ENCODE assay signal across 18 cellular contexts in genomic region chr22:44396021-44396726, GRCh38.
A peak's percentile ranks its signal among the peaks of the same experiment; 100 is the strongest.
DNase-seq lines count a peak whose midpoint lies in the region; ATAC-seq and TF ChIP-seq lines count a peak whose summit lies in the region.
"Had no signal": no experiment of that assay in that cellular context is flagged by ENCODE, and none has a peak within 500 bp of the region (broad histone marks: within the 10 kb centered on the region; RNA-seq: fewer than 3 reads in every experiment).

No MANE protein-coding gene starts in this region.

- no peak overlapping the region for H3K4me3 ChIP-seq in right atrium auricular region
- H3K4me3 ChIP-seq in vagina = no peak overlapping the region
- no peak overlapping the region for H3K4me3 ChIP-seq in MG63
- H3K4me3 ChIP-seq: GM12878, GM23248, thoracic aorta had no signal

- no peaks in the 10 kb centered on the region for H3K27me3 ChIP-seq in right atrium auricular region
- no peaks in the 10 kb centered on the region for H3K27me3 ChIP-seq in vagina
- no peaks in the 10 kb centered on the region for H3K27me3 ChIP-seq in MG63
- H3K27me3 ChIP-seq: neutrophil had no signal

- H3K27ac ChIP-seq in right atrium auricular region (no peak overlapping the region), vagina (no peak overlapping the region)
- H3K27ac ChIP-seq: GM23248, neutrophil, thoracic aorta had no signal

- no peaks in the 10 kb centered on the region for H3K4me1 ChIP-seq in right atrium auricular region
- no peaks in the 10 kb centered on the region for H3K4me1 ChIP-seq in vagina

- peak; percentile 9 for DNase-seq in right atrium auricular region (ENCODE audit: low spot score)
- no peak for DNase-seq in left cardiac atrium
- DNase-seq in omental fat pad (ENCODE audit: low spot score) = peak; percentile 11
- peak; percentile 52 to 62 for DNase-seq in vagina (ENCODE audit: extremely low spot score in 2 of 2)
- DNase-seq in MG63 = no peak
- DNase-seq in kidney tubule cell (ENCODE audit: low spot score) = no peak
- DNase-seq: activated CD4-positive, alpha-beta T cell treated with anti-CD3 and anti-CD28 coated beads, Interleukin-2, amount 10 ng/mL, durations not matched to agents 7 days and 5 days; effector memory CD8-positive, alpha-beta T cell; GM23248; IMR-90; NCI-H1436; stimulated activated CD4-positive, alpha-beta T cell treated with anti-CD3 and anti-CD28 coated beads, Interleukin-15, amount 100 ng/mL, for 24 hours had no signal

- intact Hi-C loops in left cardiac atrium (cut with DNase I) = no loop called here
- intact Hi-C loops in vagina (cut with DNase I) = no loop called here

- H3K36me3 ChIP-seq in right atrium auricular region = no peaks in the 10 kb centered on the region
- no peaks in the 10 kb centered on the region for H3K36me3 ChIP-seq in vagina
- no peaks in the 10 kb centered on the region for H3K36me3 ChIP-seq in MG63
- H3K36me3 ChIP-seq: neutrophil, thoracic aorta had no signal

- H3K4me1 Mint-ChIP-seq in brain = peaks cover 64% of the 10 kb centered on the region
- H3K4me1 Mint-ChIP-seq: activated CD4-positive, alpha-beta T cell treated with anti-CD3 and anti-CD28 coated beads, Interleukin-2, amount 10 ng/mL, durations not matched to agents 7 days and 5 days had no signal

- peak overlapping the region in 1 of 5 experiments; percentile 56 for H3K4me3 Mint-ChIP-seq in brain
- H3K4me3 Mint-ChIP-seq: activated CD4-positive, alpha-beta T cell treated with anti-CD3 and anti-CD28 coated beads, Interleukin-2, amount 10 ng/mL, durations not matched to agents 7 days and 5 days; CD8-positive, alpha-beta T cell; effector memory CD8-positive, alpha-beta T cell had no signal

- peaks cover 0 to 6% (median 0%) of the 10 kb centered on the region in 5 experiments for H3K9me3 Mint-ChIP-seq in brain
- H3K9me3 Mint-ChIP-seq: activated CD4-positive, alpha-beta T cell treated with anti-CD3 and anti-CD28 coated beads, Interleukin-2, amount 10 ng/mL, durations not matched to agents 7 days and 5 days; CD8-positive, alpha-beta T cell; effector memory CD8-positive, alpha-beta T cell had no signal

- H3K27ac Mint-ChIP-seq in brain = peak overlapping the region in 3 of 5 experiments; percentile 50 to 83 (median 78)
- H3K27ac Mint-ChIP-seq: activated CD4-positive, alpha-beta T cell treated with anti-CD3 and anti-CD28 coated beads, Interleukin-2, amount 10 ng/mL, durations not matched to agents 7 days and 5 days; CD8-positive, alpha-beta T cell; effector memory CD8-positive, alpha-beta T cell had no signal

- ATAC-seq in left cardiac atrium (no peak), omental fat pad (ENCODE audit: low FRiP score) (no peak), GM18498 (IDR thresholded peaks at IDR 0.05; ENCODE audit: unreplicated experiment) (no peak)
- ATAC-seq: CD8-positive, alpha-beta T cell; effector memory CD8-positive, alpha-beta T cell; GM12878 had no signal

- no peaks in the 10 kb centered on the region for H3K36me3 Mint-ChIP-seq in brain
- H3K36me3 Mint-ChIP-seq: CD8-positive, alpha-beta T cell had no signal

- TF ChIP-seq CTCF in right atrium auricular region (IDR thresholded peaks at IDR 0.05) (no peak), brain (conservative IDR thresholded peaks at IDR 0.05) (no peak), omental fat pad (IDR thresholded peaks at IDR 0.05) (no peak), vagina (IDR thresholded peaks at IDR 0.05) (no peak)

- peaks cover 16% of the 10 kb centered on the region for H3K27me3 Mint-ChIP-seq in brain
- H3K27me3 Mint-ChIP-seq: activated CD4-positive, alpha-beta T cell treated with anti-CD3 and anti-CD28 coated beads, Interleukin-2, amount 10 ng/mL, durations not matched to agents 7 days and 5 days had no signal

- TF ChIP-seq POLR2A in vagina (IDR thresholded peaks at IDR 0.05) = no peak

- H3K9me3 ChIP-seq in right atrium auricular region = no peaks in the 10 kb centered on the region
- no peaks in the 10 kb centered on the region for H3K9me3 ChIP-seq in vagina
- no peaks in the 10 kb centered on the region for H3K9me3 ChIP-seq in MG63
- H3K9me3 ChIP-seq: neutrophil, thoracic aorta had no signal

Comparison
In these comparisons a context has a peak if more than half of its experiments do, and no peak if none do; other contexts are left out.
1. DNase-seq: peak in right atrium auricular region (single experiment), omental fat pad (single experiment) and vagina (2 of 2); none in left cardiac atrium (single experiment), MG63 (single experiment) and kidney tubule cell (single experiment).